1 cellular context compared by ENCODE assay signal in the genomic region with DNA sequence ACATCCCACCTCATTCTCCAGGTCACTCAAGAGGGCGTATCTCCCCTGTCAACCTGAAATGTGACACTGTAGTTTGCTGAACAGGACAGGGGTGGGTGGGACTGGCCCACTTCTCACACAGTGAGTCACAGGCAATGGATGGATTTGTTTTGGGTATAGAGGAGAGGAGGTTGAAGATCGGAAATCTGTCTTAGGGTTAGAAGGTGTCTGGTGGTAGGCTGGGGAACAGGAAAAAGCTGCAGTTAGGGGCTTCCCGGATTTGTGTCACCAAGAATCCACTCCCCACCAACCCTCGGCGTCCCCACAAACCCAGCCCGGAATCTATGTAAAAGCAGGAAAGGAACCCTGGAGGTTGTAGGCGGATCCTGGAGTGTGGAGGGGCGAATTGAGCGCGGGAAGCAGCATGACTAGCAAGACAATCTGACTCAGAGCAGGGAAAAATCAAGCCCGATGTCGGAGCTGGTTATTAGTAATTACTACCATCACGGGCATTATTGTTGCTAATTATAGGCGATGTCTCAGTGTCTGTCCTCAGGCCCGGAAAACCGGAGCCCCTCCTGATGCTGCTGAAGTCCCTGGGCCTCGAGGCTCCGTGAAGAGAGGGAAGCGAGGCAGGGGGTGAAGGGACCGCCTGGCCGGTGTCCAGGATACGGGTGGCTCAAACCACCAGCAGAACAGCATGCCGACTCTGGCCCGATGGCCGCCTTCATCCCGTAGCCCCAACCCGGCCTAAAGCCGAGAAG.
TF ChIP-seq lines count a peak whose summit lies in the region.

No MANE protein-coding gene starts in this region.

TF ChIP-seq in GM23338, 12 proteins besides CTCF, POLR2A, EP300 and RAD21 (continued from another document):
- TF ChIP-seq, protein P1, sequence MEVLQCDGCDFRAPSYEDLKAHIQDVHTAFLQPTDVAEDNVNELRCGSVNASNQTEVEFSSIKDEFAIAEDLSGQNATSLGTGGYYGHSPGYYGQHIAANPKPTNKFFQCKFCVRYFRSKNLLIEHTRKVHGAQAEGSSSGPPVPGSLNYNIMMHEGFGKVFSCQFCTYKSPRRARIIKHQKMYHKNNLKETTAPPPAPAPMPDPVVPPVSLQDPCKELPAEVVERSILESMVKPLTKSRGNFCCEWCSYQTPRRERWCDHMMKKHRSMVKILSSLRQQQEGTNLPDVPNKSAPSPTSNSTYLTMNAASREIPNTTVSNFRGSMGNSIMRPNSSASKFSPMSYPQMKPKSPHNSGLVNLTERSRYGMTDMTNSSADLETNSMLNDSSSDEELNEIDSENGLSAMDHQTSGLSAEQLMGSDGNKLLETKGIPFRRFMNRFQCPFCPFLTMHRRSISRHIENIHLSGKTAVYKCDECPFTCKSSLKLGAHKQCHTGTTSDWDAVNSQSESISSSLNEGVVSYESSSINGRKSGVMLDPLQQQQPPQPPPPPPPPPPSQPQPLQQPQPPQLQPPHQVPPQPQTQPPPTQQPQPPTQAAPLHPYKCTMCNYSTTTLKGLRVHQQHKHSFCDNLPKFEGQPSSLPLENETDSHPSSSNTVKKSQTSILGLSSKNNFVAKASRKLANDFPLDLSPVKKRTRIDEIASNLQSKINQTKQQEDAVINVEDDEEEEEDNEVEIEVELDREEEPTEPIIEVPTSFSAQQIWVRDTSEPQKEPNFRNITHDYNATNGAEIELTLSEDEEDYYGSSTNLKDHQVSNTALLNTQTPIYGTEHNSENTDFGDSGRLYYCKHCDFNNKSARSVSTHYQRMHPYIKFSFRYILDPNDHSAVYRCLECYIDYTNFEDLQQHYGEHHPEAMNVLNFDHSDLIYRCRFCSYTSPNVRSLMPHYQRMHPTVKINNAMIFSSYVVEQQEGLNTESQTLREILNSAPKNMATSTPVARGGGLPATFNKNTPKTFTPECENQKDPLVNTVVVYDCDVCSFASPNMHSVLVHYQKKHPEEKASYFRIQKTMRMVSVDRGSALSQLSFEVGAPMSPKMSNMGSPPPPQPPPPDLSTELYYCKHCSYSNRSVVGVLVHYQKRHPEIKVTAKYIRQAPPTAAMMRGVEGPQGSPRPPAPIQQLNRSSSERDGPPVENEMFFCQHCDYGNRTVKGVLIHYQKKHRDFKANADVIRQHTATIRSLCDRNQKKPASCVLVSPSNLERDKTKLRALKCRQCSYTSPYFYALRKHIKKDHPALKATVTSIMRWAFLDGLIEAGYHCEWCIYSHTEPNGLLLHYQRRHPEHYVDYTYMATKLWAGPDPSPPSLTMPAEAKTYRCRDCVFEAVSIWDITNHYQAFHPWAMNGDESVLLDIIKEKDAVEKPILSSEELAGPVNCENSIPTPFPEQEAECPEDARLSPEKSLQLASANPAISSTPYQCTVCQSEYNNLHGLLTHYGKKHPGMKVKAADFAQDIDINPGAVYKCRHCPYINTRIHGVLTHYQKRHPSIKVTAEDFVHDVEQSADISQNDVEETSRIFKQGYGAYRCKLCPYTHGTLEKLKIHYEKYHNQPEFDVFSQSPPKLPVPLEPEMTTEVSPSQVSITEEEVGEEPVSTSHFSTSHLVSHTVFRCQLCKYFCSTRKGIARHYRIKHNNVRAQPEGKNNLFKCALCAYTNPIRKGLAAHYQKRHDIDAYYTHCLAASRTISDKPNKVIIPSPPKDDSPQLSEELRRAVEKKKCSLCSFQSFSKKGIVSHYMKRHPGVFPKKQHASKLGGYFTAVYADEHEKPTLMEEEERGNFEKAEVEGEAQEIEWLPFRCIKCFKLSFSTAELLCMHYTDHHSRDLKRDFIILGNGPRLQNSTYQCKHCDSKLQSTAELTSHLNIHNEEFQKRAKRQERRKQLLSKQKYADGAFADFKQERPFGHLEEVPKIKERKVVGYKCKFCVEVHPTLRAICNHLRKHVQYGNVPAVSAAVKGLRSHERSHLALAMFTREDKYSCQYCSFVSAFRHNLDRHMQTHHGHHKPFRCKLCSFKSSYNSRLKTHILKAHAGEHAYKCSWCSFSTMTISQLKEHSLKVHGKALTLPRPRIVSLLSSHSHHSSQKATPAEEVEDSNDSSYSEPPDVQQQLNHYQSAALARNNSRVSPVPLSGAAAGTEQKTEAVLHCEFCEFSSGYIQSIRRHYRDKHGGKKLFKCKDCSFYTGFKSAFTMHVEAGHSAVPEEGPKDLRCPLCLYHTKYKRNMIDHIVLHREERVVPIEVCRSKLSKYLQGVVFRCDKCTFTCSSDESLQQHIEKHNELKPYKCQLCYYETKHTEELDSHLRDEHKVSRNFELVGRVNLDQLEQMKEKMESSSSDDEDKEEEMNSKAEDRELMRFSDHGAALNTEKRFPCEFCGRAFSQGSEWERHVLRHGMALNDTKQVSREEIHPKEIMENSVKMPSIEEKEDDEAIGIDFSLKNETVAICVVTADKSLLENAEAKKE (CRISPR knock-in tag; IDR thresholded peaks at IDR 0.05) = no peak
- no peak for TF ChIP-seq JUNB (IDR thresholded peaks at IDR 0.05; ENCODE audit: unreplicated experiment)
- TF ChIP-seq, protein P2, sequence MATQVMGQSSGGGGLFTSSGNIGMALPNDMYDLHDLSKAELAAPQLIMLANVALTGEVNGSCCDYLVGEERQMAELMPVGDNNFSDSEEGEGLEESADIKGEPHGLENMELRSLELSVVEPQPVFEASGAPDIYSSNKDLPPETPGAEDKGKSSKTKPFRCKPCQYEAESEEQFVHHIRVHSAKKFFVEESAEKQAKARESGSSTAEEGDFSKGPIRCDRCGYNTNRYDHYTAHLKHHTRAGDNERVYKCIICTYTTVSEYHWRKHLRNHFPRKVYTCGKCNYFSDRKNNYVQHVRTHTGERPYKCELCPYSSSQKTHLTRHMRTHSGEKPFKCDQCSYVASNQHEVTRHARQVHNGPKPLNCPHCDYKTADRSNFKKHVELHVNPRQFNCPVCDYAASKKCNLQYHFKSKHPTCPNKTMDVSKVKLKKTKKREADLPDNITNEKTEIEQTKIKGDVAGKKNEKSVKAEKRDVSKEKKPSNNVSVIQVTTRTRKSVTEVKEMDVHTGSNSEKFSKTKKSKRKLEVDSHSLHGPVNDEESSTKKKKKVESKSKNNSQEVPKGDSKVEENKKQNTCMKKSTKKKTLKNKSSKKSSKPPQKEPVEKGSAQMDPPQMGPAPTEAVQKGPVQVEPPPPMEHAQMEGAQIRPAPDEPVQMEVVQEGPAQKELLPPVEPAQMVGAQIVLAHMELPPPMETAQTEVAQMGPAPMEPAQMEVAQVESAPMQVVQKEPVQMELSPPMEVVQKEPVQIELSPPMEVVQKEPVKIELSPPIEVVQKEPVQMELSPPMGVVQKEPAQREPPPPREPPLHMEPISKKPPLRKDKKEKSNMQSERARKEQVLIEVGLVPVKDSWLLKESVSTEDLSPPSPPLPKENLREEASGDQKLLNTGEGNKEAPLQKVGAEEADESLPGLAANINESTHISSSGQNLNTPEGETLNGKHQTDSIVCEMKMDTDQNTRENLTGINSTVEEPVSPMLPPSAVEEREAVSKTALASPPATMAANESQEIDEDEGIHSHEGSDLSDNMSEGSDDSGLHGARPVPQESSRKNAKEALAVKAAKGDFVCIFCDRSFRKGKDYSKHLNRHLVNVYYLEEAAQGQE (IDR thresholded peaks at IDR 0.05; ENCODE audit: unreplicated experiment) = no peak
